Comparison of ENCODE assay signal across 8 cellular contexts in genomic region chr3:149969945-149970715, GRCh38. TPM values are rescaled to one million over a fixed set of nuclear protein-coding genes. Genes with fewer than 3 reads are reported as not detected.
DNase-seq lines count a peak whose midpoint lies in the region; ATAC-seq and TF ChIP-seq lines count a peak whose summit lies in the region.

No MANE protein-coding gene starts in this region.

- peak overlapping the region; percentile 99 for H3K4me2 ChIP-seq in osteoblast (ENCODE audit: insufficient read depth, low read length)

- no peaks in the 10 kb centered on the region for H3K9me3 Mint-ChIP-seq in activated naive CD8-positive, alpha-beta T cell treated with anti-CD3 and anti-CD28 coated beads for 36 hours

- H3K4me3 ChIP-seq in osteoblast (ENCODE audit: insufficient read depth, low read length) = peak overlapping the region; percentile 88

- peaks cover 13% of the 10 kb centered on the region for H3K36me3 ChIP-seq in osteoblast (ENCODE audit: insufficient read depth, low read length)

- peak overlapping the region; percentile 75 for H2AFZ ChIP-seq in osteoblast (ENCODE audit: low read length)

- no peaks in the 10 kb centered on the region for H3K36me3 Mint-ChIP-seq in activated naive CD8-positive, alpha-beta T cell treated with anti-CD3 and anti-CD28 coated beads for 36 hours

- H3K27ac ChIP-seq in osteoblast (ENCODE audit: low read depth, low read length) = peak overlapping the region; percentile 98
- H3K27ac ChIP-seq in temporal lobe (ENCODE audit: low read depth, low read length) = peak overlapping the region; percentile 80

- H4K20me1 ChIP-seq in osteoblast (ENCODE audit: insufficient read depth, low read length) = peaks cover 29% of the 10 kb centered on the region

- intact Hi-C loops in head of caudate nucleus (cut with DNase I) = loop anchor here (5.0 to 10.0 kb wide), 4 partner anchors 85 to 212 kb away; partner anchors contain the start of gene RNF13

- ATAC-seq in GM21737 (IDR thresholded peaks at IDR 0.05; ENCODE audit: unreplicated experiment) = peak; percentile 72

- H3K4me1 Mint-ChIP-seq in activated naive CD8-positive, alpha-beta T cell treated with anti-CD3 and anti-CD28 coated beads for 36 hours = peaks cover 19% of the 10 kb centered on the region

- no peak overlapping the region for H3K27ac Mint-ChIP-seq in activated naive CD8-positive, alpha-beta T cell treated with anti-CD3 and anti-CD28 coated beads for 36 hours

- no peak for TF ChIP-seq CTCF in osteoblast (IDR thresholded peaks at IDR 0.05; ENCODE audit: extremely low read depth, low read depth, low read length)

- in situ Hi-C loops in KBM-7 (cut with MboI; ENCODE audit: low pct_unique_long_range_greater_than_20kb, low sequenced_read_pairs) = loop anchor here (25.0 kb wide), 1 partner anchor 242 kb away; no protein-coding TSS in a partner anchor

- DNase-seq in DMS53 (lab: John Stamatoyannopoulos, UW) (peak; percentile 88), KBM-7 (peak; percentile 79), SK-N-DZ (ENCODE audit: low spot score) (peak; percentile 86), head of caudate nucleus (peak; percentile 63 to 92 (median 80)), osteoblast (ENCODE audit: insufficient read length, low spot score, missing footprints) (peak; percentile 89)
- DNase-seq in activated naive CD8-positive, alpha-beta T cell treated with anti-CD3 and anti-CD28 coated beads for 36 hours = peak; percentile 73

- H3K27me3 ChIP-seq in osteoblast (ENCODE audit: insufficient read depth, low read length) = no peaks in the 10 kb centered on the region

- peaks cover 36% of the 10 kb centered on the region for H3K27me3 Mint-ChIP-seq in activated naive CD8-positive, alpha-beta T cell treated with anti-CD3 and anti-CD28 coated beads for 36 hours

- H3K4me1 ChIP-seq in osteoblast (ENCODE audit: insufficient read depth, low read length) = peaks cover 55% of the 10 kb centered on the region

- H3K4me3 Mint-ChIP-seq in activated naive CD8-positive, alpha-beta T cell treated with anti-CD3 and anti-CD28 coated beads for 36 hours = peak overlapping the region; percentile 80

- no peaks in the 10 kb centered on the region for H3K9me3 ChIP-seq in osteoblast (ENCODE audit: low read depth, low read length)

- H3K79me2 ChIP-seq in osteoblast (ENCODE audit: insufficient read depth, low read length) = peaks cover 58% of the 10 kb centered on the region

RNA-seq across cellular contexts. Expression of gene PFN2, which starts 0.6 kb away (rescaled TPM):
- polyA plus RNA-seq in SK-N-DZ (2014; cell fraction: cytosol; rRNA removed) = 312 and 314 TPM in 2 replicates
- polyA plus RNA-seq in SK-N-DZ (2014; cell fraction: nucleus; rRNA removed) = 282 and 316 TPM in 2 replicates
- total RNA-seq in activated naive CD8-positive, alpha-beta T cell treated with anti-CD3 and anti-CD28 coated beads for 36 hours = 1 to 10 TPM; 4.2 to 5.2 TPM
- 183 and 204 TPM in 2 replicates for total RNA-seq in osteoblast
- 350 TPM for total RNA-seq in temporal lobe

Comparison
In these comparisons a context has a peak if more than half of its experiments do, and no peak if none do; other contexts are left out.
1. Peak in every context shown above with its lines: DNase-seq, ATAC-seq, H3K4me3 ChIP-seq and H3K27ac ChIP-seq.
2. RNA of gene PFN2, which starts 0.6 kb away (total RNA-seq): 350 TPM in temporal lobe (single experiment) and 183 to 204 TPM in osteoblast; 4.2 to 5.2 TPM in activated naive CD8-positive, alpha-beta T cell treated with anti-CD3 and anti-CD28 coated beads for 36 hours; every median in the first group is over 10 times any median in the second.